Comparison of ENCODE assay signal across 7 cellular contexts in the genomic region with DNA sequence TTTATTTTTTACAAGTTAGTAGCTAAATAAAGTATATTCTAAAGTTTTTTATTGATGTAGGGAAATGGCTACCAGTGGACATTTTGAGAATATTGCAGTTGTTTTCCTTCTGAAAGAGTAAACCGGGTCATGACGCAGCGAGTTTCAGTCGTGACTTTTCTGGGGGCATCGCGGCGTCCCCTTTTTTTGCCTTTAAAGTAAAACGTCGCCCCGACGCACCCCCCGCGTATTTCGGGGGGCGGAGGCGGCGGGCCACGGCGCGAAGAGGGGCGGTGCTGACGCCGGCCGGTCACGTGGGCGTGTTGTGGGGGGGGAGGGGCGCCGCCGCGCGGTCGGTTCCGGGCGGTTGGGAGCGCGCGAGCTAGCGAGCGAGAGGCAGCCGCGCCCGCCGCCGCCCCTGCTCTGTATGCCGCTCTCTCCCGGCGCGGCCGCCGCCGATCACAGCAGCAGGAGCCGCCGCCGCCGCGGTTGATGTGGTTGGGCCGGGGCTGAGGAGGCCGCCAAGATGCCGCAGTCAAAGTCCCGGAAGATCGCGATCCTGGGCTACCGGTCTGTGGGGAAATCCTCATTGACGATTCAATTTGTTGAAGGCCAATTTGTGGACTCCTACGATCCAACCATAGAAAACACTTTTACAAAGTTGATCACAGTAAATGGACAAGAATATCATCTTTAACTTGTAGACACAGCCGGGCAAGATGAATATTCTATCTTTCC. TPM values are rescaled to one million over a fixed set of nuclear protein-coding genes. Genes with fewer than 3 reads are reported as not detected.
DNase-seq lines count a peak whose midpoint lies in the region; ATAC-seq and TF ChIP-seq lines count a peak whose summit lies in the region.
"Not testable (repeated sequence)": the region's sequence is repeated elsewhere in the genome, so short reads cannot be mapped to it uniquely, and the experiment has no call there.

No MANE protein-coding gene starts in this region.

- POLR2A ChIA-PET in OCI-LY7 (lab: Charles Lee) = not testable (repeated sequence)

- H3K4me2 ChIP-seq in OCI-LY7 (ENCODE audit: low read length) = peak overlapping the region; percentile 46; the same call in 1 of the 2 replicates

- peak; percentile 62 for TF ChIP-seq POLR2A in right lobe of liver (IDR thresholded peaks at IDR 0.05)

- WGBS in ectodermal cell, 2 experiments = 0% methylated on average over 12 of the region's 66 CpGs; no CpG with 5 or more reads in 1 of the 2 experiments
- WGBS in right lobe of liver (ENCODE audit: insufficient coverage, low coverage, low lambda C conversion rate, missing lambda C conversion rate) = 0% methylated on average over 12 of the region's 66 CpGs

- not testable (repeated sequence) for H3K4me1 ChIP-seq in OCI-LY7 (ENCODE audit: insufficient read depth, low read length, poor library complexity, severe bottlenecking); ectodermal cell (ENCODE audit: control insufficient read depth, insufficient read depth, low read length); right lobe of liver

- H4K20me1 ChIP-seq in OCI-LY7 (ENCODE audit: insufficient read depth, low read length) = not testable (repeated sequence)

- CTCF ChIA-PET in OCI-LY7 (lab: Charles Lee; ENCODE audit: unreplicated experiment) = not testable (repeated sequence)

- peak; percentile 96 for ATAC-seq in GM19043 (IDR thresholded peaks at IDR 0.05; ENCODE audit: low read depth, unreplicated experiment)
- ATAC-seq in HG02943 (IDR thresholded peaks at IDR 0.05; ENCODE audit: low read depth, unreplicated experiment) = peak; percentile 97
- ATAC-seq in right lobe of liver = peak; percentile 88 to 95 (median 90)

- TF ChIP-seq CTCF in OCI-LY7 (conservative IDR thresholded peaks at IDR 0.05; ENCODE audit: low read length); right lobe of liver (IDR thresholded peaks at IDR 0.05): not testable (repeated sequence)

- H3K4me3 ChIP-seq in OCI-LY7 (ENCODE audit: low read depth, low read length, poor library complexity, severe bottlenecking) = peak overlapping the region; percentile 55
- H3K4me3 ChIP-seq in ectodermal cell (ENCODE audit: insufficient read depth, low read depth, low read length) = peak overlapping the region; percentile 26
- peak overlapping the region; percentile 27 to 44 (median 43) for H3K4me3 ChIP-seq in right lobe of liver

- not testable (repeated sequence) for H3K79me2 ChIP-seq in OCI-LY7 (ENCODE audit: insufficient read depth, low read depth, low read length)

- H3K27me3 ChIP-seq in ectodermal cell (ENCODE audit: control insufficient read depth, insufficient read depth, low read length, poor library complexity, severe bottlenecking); right lobe of liver: not testable (repeated sequence)

- H3K9me2 ChIP-seq in OCI-LY7 (ENCODE audit: insufficient read depth, low read length) = not testable (repeated sequence)

- not testable (repeated sequence) for H3K27ac ChIP-seq in OCI-LY7 (ENCODE audit: low read depth, low read length, poor library complexity, severe bottlenecking); ectodermal cell (ENCODE audit: insufficient read depth, low read depth, low read length, poor library complexity, severe bottlenecking)
- H3K27ac ChIP-seq in right lobe of liver = peak overlapping the region in 2 of 3 donors; percentile 53 to 63

- intact Hi-C loops in OCI-LY7 (cut with micrococcal nuclease; ENCODE audit: unreplicated experiment); right lobe of liver (cut with DNase I): not testable (repeated sequence)

- not testable (repeated sequence) for H3K9me3 ChIP-seq in OCI-LY7 (ENCODE audit: low read length); ectodermal cell (ENCODE audit: control insufficient read depth, low read length); right lobe of liver

- not testable (repeated sequence) for DNase-seq in OCI-LY7 (ENCODE audit: low spot score)
- peak; percentile 83 for DNase-seq in activated CD8-positive, alpha-beta memory T cell treated with anti-CD3 and anti-CD28 coated beads, Interleukin-2, amount 50 U/mL, for 48 hours
- DNase-seq in right lobe of liver = peak; percentile 84 to 92 (median 87)
- DNase-seq in stimulated activated CD4-positive, alpha-beta T cell treated with anti-CD3 and anti-CD28 coated beads, Interleukin-1b, Interleukin-23, amount 100 ng/mL, for 1 hour (ENCODE audit: low read depth in 2 of 2) = peak; percentile 48 to 51

- H2AFZ ChIP-seq in OCI-LY7 (ENCODE audit: low read length) = not testable (repeated sequence)

- H3K36me3 ChIP-seq in OCI-LY7 (ENCODE audit: insufficient read depth, low read length); ectodermal cell (ENCODE audit: control insufficient read depth, insufficient read depth, low read length); right lobe of liver: not testable (repeated sequence)

- not testable (repeated sequence) for BruUV-seq in OCI-LY7 (replicated peaks; lab: Mats Ljungman, UMichigan)

RNA-seq across cellular contexts. Expression of gene SYT15B, which starts 57.5 kb away (rescaled TPM):
- total RNA-seq in OCI-LY7 (2014; rRNA removed; shearing (Covaris generic)) = not detected in 2 replicates
- total RNA-seq in OCI-LY7 (2022) (0.37 and 0.42 TPM in 2 replicates), right lobe of liver (under 1 TPM in 5 of 6 experiments, not detected in 1; 0.20 to 0.73 (median 0.42) TPM)
- polyA plus RNA-seq in ectodermal cell (2013, experiment 1 of 4) = not detected
- not detected for polyA plus RNA-seq in ectodermal cell (2013, experiment 2 of 4)
- 0.11 TPM for polyA plus RNA-seq in ectodermal cell (2013, experiment 3 of 4)
- polyA plus RNA-seq in ectodermal cell (2013, experiment 4 of 4) = not detected
